11 cellular contexts compared by ENCODE assay signal in genomic region chr3:177335728-177336127, GRCh38.
DNase-seq lines count a peak whose midpoint lies in the region; ATAC-seq and TF ChIP-seq lines count a peak whose summit lies in the region.
"Had no signal": no experiment of that assay in that cellular context is flagged by ENCODE, and none has a peak within 500 bp of the region (broad histone marks: within the 10 kb centered on the region; RNA-seq: fewer than 3 reads in every experiment).

No MANE protein-coding gene starts in this region.

- TF ChIP-seq CTCF in Panc1 (IDR thresholded peaks at IDR 0.05) (no peak), fibroblast of the aortic adventitia (IDR thresholded peaks at IDR 0.05; ENCODE audit: insufficient read depth, low read length) (no peak), GM23338 (conservative IDR thresholded peaks at IDR 0.05; ENCODE audit: low read depth in 2 of 2) (no peak)

- peak overlapping the region; percentile 57; the same call in 1 of the 2 replicates for H3K27ac ChIP-seq in Panc1 (ENCODE audit: low read length)
- H3K27ac ChIP-seq in GM23338 (ENCODE audit: low read depth) = no peak overlapping the region

- ATAC-seq in Panc1 = no peak
- ATAC-seq in sciatic nerve = peak; percentile 28
- no peak for ATAC-seq in T-cell (replicated peaks in 1 of 4)
- ATAC-seq in GM23338 = no peak
- ATAC-seq: natural killer cell had no signal

- H3K36me3 ChIP-seq in Panc1 (ENCODE audit: control insufficient read depth, insufficient read depth, low read length) = no peaks in the 10 kb centered on the region
- no peaks in the 10 kb centered on the region for H3K36me3 ChIP-seq in GM23338 (ENCODE audit: insufficient read depth)

- no peak overlapping the region for H3K27ac Mint-ChIP-seq in T-cell
- no peak overlapping the region for H3K27ac Mint-ChIP-seq in GM23338
- H3K27ac Mint-ChIP-seq: natural killer cell; T-helper 2 cell treated with Interferon-gamma antibody and Interleukin-4, amounts not matched to agents 5 μg/mL and 100 μg/mL, for 36 hours had no signal

- no peaks in the 10 kb centered on the region for H3K36me3 Mint-ChIP-seq in T-cell
- H3K36me3 Mint-ChIP-seq in GM23338 (ENCODE audit: low read depth) = no peaks in the 10 kb centered on the region
- H3K36me3 Mint-ChIP-seq: natural killer cell had no signal

- BruUV-seq in Panc1 (replicated peaks; lab: Mats Ljungman, UMichigan) = no TSS peak

- H3K4me2 ChIP-seq in GM23338 = no peak overlapping the region

- no peaks in the 10 kb centered on the region for H3F3A ChIP-seq in GM23338 (replicated peaks; ENCODE audit: low read depth)

- peaks cover 24 to 36% (median 26%) of the 10 kb centered on the region in 3 donors for H3K4me1 Mint-ChIP-seq in T-cell
- no peaks in the 10 kb centered on the region for H3K4me1 Mint-ChIP-seq in GM23338

- in situ Hi-C loops in Panc1 (cut with HindIII; ENCODE audit: low pct_unique_long_range_greater_than_20kb, low sequenced_read_pairs) = no loop called here

- H3K4me3 Mint-ChIP-seq in T-cell (no peak overlapping the region), GM23338 (no peak overlapping the region)
- H3K4me3 Mint-ChIP-seq: natural killer cell; T-helper 2 cell treated with Interferon-gamma antibody and Interleukin-4, amounts not matched to agents 5 μg/mL and 100 μg/mL, for 36 hours had no signal

- intact Hi-C loops in Panc1 (cut with micrococcal nuclease; ENCODE audit: unreplicated experiment) = loop anchor here (10.0 kb wide), 1 partner anchor 51 kb away; no protein-coding TSS in a partner anchor
- intact Hi-C loops in sciatic nerve (cut with DNase I) = no loop called here

- no peaks in the 10 kb centered on the region for H3K9me3 ChIP-seq in Panc1 (ENCODE audit: control insufficient read depth, insufficient read depth, low read depth, low read length)

- no peaks in the 10 kb centered on the region; the same call in 1 of the 2 replicates for H4K20me1 ChIP-seq in GM23338 (replicated peaks; ENCODE audit: insufficient read depth)

- H3K9me2 ChIP-seq in GM23338 (ENCODE audit: insufficient read depth) = no peaks in the 10 kb centered on the region

- H3K27me3 Mint-ChIP-seq in T-cell (no peaks in the 10 kb centered on the region), GM23338 (ENCODE audit: insufficient read depth, low read depth, poor library complexity) (no peaks in the 10 kb centered on the region)

- DNase-seq in HT1080 (ENCODE audit: low read depth) = peak; percentile 48
- no peak for DNase-seq in Panc1 (ENCODE audit: low read depth, low spot score)
- peak; percentile 57 for DNase-seq in fibroblast of the aortic adventitia (ENCODE audit: low read depth)
- no peak for DNase-seq in sciatic nerve (ENCODE audit: low spot score)
- no peak for DNase-seq in T1000 (lab: John Stamatoyannopoulos, UW)
- no peak for DNase-seq in T-cell
- DNase-seq in middle frontal gyrus (ENCODE audit: extremely low spot score, low spot score) = no peak
- no peak for DNase-seq in GM23338 (ENCODE audit: low spot score)
- DNase-seq: natural killer cell, NCI-H524 had no signal

- H3K4me1 ChIP-seq in Panc1 (ENCODE audit: control insufficient read depth, insufficient read depth, low read length) = no peaks in the 10 kb centered on the region
- H3K4me1 ChIP-seq in GM23338 (ENCODE audit: insufficient read depth) = no peaks in the 10 kb centered on the region

- POLR2A ChIA-PET in Panc1 (lab: Charles Lee) = no interaction called here
- POLR2A ChIA-PET in T-cell (lab: Charles Lee) = no interaction called here

- no peaks in the 10 kb centered on the region for H3K27me3 ChIP-seq in Panc1 (ENCODE audit: control insufficient read depth, insufficient read depth, low read length)
- no peaks in the 10 kb centered on the region for H3K27me3 ChIP-seq in GM23338 (ENCODE audit: insufficient read depth)

- no peak overlapping the region for H2AFZ ChIP-seq in GM23338

- CTCF ChIA-PET in Panc1 (lab: Charles Lee) (no interaction called here), T-cell (lab: Charles Lee) (no interaction called here)

- H3K4me3 ChIP-seq in Panc1 (ENCODE audit: low read depth in 2 of 2, low read length in 2 of 2) (no peak overlapping the region), fibroblast of the aortic adventitia (ENCODE audit: low read depth, low read length) (no peak overlapping the region), GM23338 (no peak overlapping the region)

- no peaks in the 10 kb centered on the region for H3K79me2 ChIP-seq in GM23338 (replicated peaks; ENCODE audit: insufficient read depth)

- no peaks in the 10 kb centered on the region for H3K9me3 Mint-ChIP-seq in T-cell
- H3K9me3 Mint-ChIP-seq in GM23338 = no peaks in the 10 kb centered on the region
- H3K9me3 Mint-ChIP-seq: natural killer cell; T-helper 2 cell treated with Interferon-gamma antibody and Interleukin-4, amounts not matched to agents 5 μg/mL and 100 μg/mL, for 36 hours had no signal

TF ChIP-seq in GM23338, 12 proteins besides CTCF, POLR2A, EP300 and RAD21 (continues in another document):
- TF ChIP-seq ZNF331 (CRISPR knock-in tag; IDR thresholded peaks at IDR 0.05; ENCODE audit: low read depth) (no peak), NANOG (IDR thresholded peaks at IDR 0.05; ENCODE audit: borderline replicate concordance) (no peak), ETS1 (IDR thresholded peaks at IDR 0.05) (no peak)
- TF ChIP-seq, protein P1, sequence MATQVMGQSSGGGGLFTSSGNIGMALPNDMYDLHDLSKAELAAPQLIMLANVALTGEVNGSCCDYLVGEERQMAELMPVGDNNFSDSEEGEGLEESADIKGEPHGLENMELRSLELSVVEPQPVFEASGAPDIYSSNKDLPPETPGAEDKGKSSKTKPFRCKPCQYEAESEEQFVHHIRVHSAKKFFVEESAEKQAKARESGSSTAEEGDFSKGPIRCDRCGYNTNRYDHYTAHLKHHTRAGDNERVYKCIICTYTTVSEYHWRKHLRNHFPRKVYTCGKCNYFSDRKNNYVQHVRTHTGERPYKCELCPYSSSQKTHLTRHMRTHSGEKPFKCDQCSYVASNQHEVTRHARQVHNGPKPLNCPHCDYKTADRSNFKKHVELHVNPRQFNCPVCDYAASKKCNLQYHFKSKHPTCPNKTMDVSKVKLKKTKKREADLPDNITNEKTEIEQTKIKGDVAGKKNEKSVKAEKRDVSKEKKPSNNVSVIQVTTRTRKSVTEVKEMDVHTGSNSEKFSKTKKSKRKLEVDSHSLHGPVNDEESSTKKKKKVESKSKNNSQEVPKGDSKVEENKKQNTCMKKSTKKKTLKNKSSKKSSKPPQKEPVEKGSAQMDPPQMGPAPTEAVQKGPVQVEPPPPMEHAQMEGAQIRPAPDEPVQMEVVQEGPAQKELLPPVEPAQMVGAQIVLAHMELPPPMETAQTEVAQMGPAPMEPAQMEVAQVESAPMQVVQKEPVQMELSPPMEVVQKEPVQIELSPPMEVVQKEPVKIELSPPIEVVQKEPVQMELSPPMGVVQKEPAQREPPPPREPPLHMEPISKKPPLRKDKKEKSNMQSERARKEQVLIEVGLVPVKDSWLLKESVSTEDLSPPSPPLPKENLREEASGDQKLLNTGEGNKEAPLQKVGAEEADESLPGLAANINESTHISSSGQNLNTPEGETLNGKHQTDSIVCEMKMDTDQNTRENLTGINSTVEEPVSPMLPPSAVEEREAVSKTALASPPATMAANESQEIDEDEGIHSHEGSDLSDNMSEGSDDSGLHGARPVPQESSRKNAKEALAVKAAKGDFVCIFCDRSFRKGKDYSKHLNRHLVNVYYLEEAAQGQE (IDR thresholded peaks at IDR 0.05; ENCODE audit: unreplicated experiment) = no peak

Comparison
In these comparisons a context has a peak if more than half of its experiments do, and no peak if none do; other contexts are left out.
1. DNase-seq: peak in HT1080 (single experiment) and fibroblast of the aortic adventitia (single experiment); none in Panc1 (single experiment), sciatic nerve (single experiment), T1000 (single experiment), T-cell (0 of 34), middle frontal gyrus (single experiment) and GM23338 (single experiment).